Comparison of ENCODE assay signal across 1 cellular context in genomic region chr1:202798260-202798659, GRCh38.
TF ChIP-seq lines count a peak whose summit lies in the region.

No MANE protein-coding gene starts in this region.

TF ChIP-seq in GM12878, 131 proteins besides CTCF, POLR2A, EP300 and RAD21:
- TF ChIP-seq, protein P1, sequence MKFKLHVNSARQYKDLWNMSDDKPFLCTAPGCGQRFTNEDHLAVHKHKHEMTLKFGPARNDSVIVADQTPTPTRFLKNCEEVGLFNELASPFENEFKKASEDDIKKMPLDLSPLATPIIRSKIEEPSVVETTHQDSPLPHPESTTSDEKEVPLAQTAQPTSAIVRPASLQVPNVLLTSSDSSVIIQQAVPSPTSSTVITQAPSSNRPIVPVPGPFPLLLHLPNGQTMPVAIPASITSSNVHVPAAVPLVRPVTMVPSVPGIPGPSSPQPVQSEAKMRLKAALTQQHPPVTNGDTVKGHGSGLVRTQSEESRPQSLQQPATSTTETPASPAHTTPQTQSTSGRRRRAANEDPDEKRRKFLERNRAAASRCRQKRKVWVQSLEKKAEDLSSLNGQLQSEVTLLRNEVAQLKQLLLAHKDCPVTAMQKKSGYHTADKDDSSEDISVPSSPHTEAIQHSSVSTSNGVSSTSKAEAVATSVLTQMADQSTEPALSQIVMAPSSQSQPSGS (IDR thresholded peaks at IDR 0.05; ENCODE audit: low read length), result 0 out of 2 replicates have a peak, but pooled peaks have one; percentile 20
- TF ChIP-seq RUNX3 (IDR thresholded peaks at IDR 0.05; ENCODE audit: low read length), result peak; percentile 81
- TF ChIP-seq RCOR1 (conservative IDR thresholded peaks at IDR 0.05; ENCODE audit: low read depth, low read length), result no peak
- TF ChIP-seq WRNIP1 (IDR thresholded peaks at IDR 0.05; ENCODE audit: borderline replicate concordance, low read depth, low read length), result no peak
- TF ChIP-seq NR2F1 (conservative IDR thresholded peaks at IDR 0.05), result no peak
